23 cellular contexts compared by ENCODE assay signal in genomic region chr11:118427707-118428106, GRCh38. TPM values are rescaled to one million over a fixed set of nuclear protein-coding genes. Genes with fewer than 3 reads are reported as not detected.
DNase-seq lines count a peak whose midpoint lies in the region; ATAC-seq, FAIRE-seq and TF ChIP-seq lines count a peak whose summit lies in the region.
"Had no signal": no experiment of that assay in that cellular context is flagged by ENCODE, and none has a peak within 500 bp of the region (broad histone marks: within the 10 kb centered on the region; RNA-seq: fewer than 3 reads in every experiment).

No MANE protein-coding gene starts in this region.

- no TSS peak for BruUV-seq in K562 (replicated peaks; lab: Mats Ljungman, UMichigan)

- DNase-seq in SK-N-DZ (ENCODE audit: low spot score) (peak; percentile 36), K562 (ENCODE audit: extremely low read depth in 1 of 4, low spot score in 3 of 4) (no peak), pancreas (no peak), NCI-H226 (no peak), Right ventricle myocardium inferior (ENCODE audit: missing footprints) (no peak)
- DNase-seq in stimulated activated naive CD8-positive, alpha-beta T cell treated with anti-CD3 and anti-CD28 coated beads, Interleukin-15, amount 100 ng/mL, for 72 hours, result no peak
- DNase-seq: Calu3, DND-41, HCEC 1CT, IMR-90, Karpas-422, NCI-H1092 treated with DMSO at 0.1 percent for 48 hours, NCI-H1436, NCI-H187, NCI-H2081 treated with DMSO at 0.1 percent for 48 hours, NCI-H2171, NCI-H345, NCI-H510A treated with DMSO at 0.1 percent for 48 hours, SJCRH30, T-helper 1 cell had no signal

- no peak for TF ChIP-seq EP300 in K562 (IDR thresholded peaks at IDR 0.05; ENCODE audit: low read length)

- H3K9me3 Mint-ChIP-seq in stimulated activated naive CD8-positive, alpha-beta T cell treated with anti-CD3 and anti-CD28 coated beads, Interleukin-15, amount 100 ng/mL, for 72 hours, result no peaks in the 10 kb centered on the region

- TF ChIP-seq POLR2A in K562 (conservative IDR thresholded peaks at IDR 0.05), result no peak

- no peak for FAIRE-seq in K562 (lab: Jason Lieb, UNC)
- FAIRE-seq in pancreas (lab: Jason Lieb, UNC), result no peak
- FAIRE-seq: H1 had no signal

- in situ Hi-C loops in K562 (cut with MboI), result no loop called here

- TF ChIP-seq CTCF in HEK293 (tag by site-specific recombination; IDR thresholded peaks at IDR 0.05), result no peak
- 0 out of 6 replicates have a peak, but pooled peaks of 1 of the 3 experiments have one; percentile 14 for TF ChIP-seq CTCF in K562 (IDR thresholded peaks at IDR 0.05 in 2 of 3, conservative IDR thresholded peaks at IDR 0.05 in 1 of 3; ENCODE audit: insufficient read depth in 2 of 3, low read depth in 1 of 3, low read length in 3 of 3)
- TF ChIP-seq CTCF in pancreas (IDR thresholded peaks at IDR 0.05), result no peak

- no peaks in the 10 kb centered on the region for H3K27me3 Mint-ChIP-seq in stimulated activated naive CD8-positive, alpha-beta T cell treated with anti-CD3 and anti-CD28 coated beads, Interleukin-15, amount 100 ng/mL, for 72 hours
- H3K27me3 Mint-ChIP-seq: B cell had no signal

- H3K4me3 Mint-ChIP-seq in stimulated activated naive CD8-positive, alpha-beta T cell treated with anti-CD3 and anti-CD28 coated beads, Interleukin-15, amount 100 ng/mL, for 72 hours, result no peak overlapping the region
- H3K4me3 Mint-ChIP-seq: B cell had no signal

- H2AFZ ChIP-seq in K562 (ENCODE audit: low read depth, low read length), result no peak overlapping the region

- no peaks in the 10 kb centered on the region for H4K20me1 ChIP-seq in K562 (replicated peaks; ENCODE audit: control insufficient read depth, insufficient read depth, low read length)

- no peak overlapping the region for H3K9ac ChIP-seq in K562 (ENCODE audit: insufficient read depth in 1 of 2, low read depth in 2 of 2, low read length in 2 of 2)

- TF ChIP-seq RAD21 in K562 (CRISPR knock-in tag; conservative IDR thresholded peaks at IDR 0.05 in 1 of 2, IDR thresholded peaks at IDR 0.05 in 1 of 2), result peak in 1 of 2 experiments; percentile 13; a peak in 1 of 4 replicates

- intact Hi-C loops in K562 (cut with micrococcal nuclease) (no loop called here), pancreas (cut with DNase I) (no loop called here), Right ventricle myocardium inferior (cut with DNase I) (no loop called here)

- ATAC-seq in K562, result peak; percentile 16; the same call in 1 of the 3 replicates
- no peak for ATAC-seq in pancreas
- no peak for ATAC-seq in stimulated activated naive CD8-positive, alpha-beta T cell treated with anti-CD3 and anti-CD28 coated beads, Interleukin-15, amount 100 ng/mL, for 72 hours
- ATAC-seq in Right ventricle myocardium inferior, result no peak

- peaks cover 7% of the 10 kb centered on the region for H3K4me1 Mint-ChIP-seq in stimulated activated naive CD8-positive, alpha-beta T cell treated with anti-CD3 and anti-CD28 coated beads, Interleukin-15, amount 100 ng/mL, for 72 hours
- H3K4me1 Mint-ChIP-seq: B cell had no signal

- POLR2A ChIA-PET in HEK293 (lab: Yijun Ruan, JAX), result no interaction called here
- POLR2A ChIA-PET in K562 (lab: Yijun Ruan, JAX), result interaction anchor here (0.5 to 1.3 kb wide), 3 partner anchors 9 to 101 kb away, joined by 3 to 6 read pairs (median 4); no protein-coding TSS in a partner anchor

- H3K4me2 ChIP-seq in K562 (ENCODE audit: insufficient read depth, low read length), result no peak overlapping the region

- H3K4me3 ChIP-seq in HEK293 (ENCODE audit: low read depth, low read length) (no peak overlapping the region), K562 (no peak overlapping the region), pancreas (no peak overlapping the region)
- H3K4me3 ChIP-seq: SJCRH30 had no signal

- CTCF ChIA-PET in HEK293 (lab: Yijun Ruan, JAX), result interaction anchor here (0.6 kb wide), 1 partner anchor 76 kb away, joined by 3 read pairs; no protein-coding TSS in a partner anchor
- CTCF ChIA-PET in K562 (lab: Yijun Ruan, JAX; ENCODE audit: low intra/inter-chr PET ratio), result no interaction called here

- 0% methylated on average over 1 of the region's 1 CpG for WGBS in K562 (ENCODE audit: insufficient coverage, low coverage, missing lambda C conversion rate)
- 9 to 13% methylated on average over 1 of the region's 1 CpG for WGBS in pancreas, 2 donors

- no peaks in the 10 kb centered on the region for H3K79me2 ChIP-seq in K562 (ENCODE audit: control insufficient read depth, insufficient read depth, low read length)

- no peak overlapping the region for H3K27ac Mint-ChIP-seq in stimulated activated naive CD8-positive, alpha-beta T cell treated with anti-CD3 and anti-CD28 coated beads, Interleukin-15, amount 100 ng/mL, for 72 hours
- H3K27ac Mint-ChIP-seq: B cell had no signal

- H3K4me1 ChIP-seq in HEK293 (ENCODE audit: control insufficient read depth, insufficient read depth, low read length) (no peaks in the 10 kb centered on the region), K562 (replicated peaks in 1 of 2; ENCODE audit: control insufficient read depth in 2 of 2, insufficient read depth in 2 of 2, low read length in 2 of 2) (peaks cover 0 to 4% of the 10 kb centered on the region in 2 experiments; a peak in 2 of 5 replicates), pancreas (no peaks in the 10 kb centered on the region)
- H3K4me1 ChIP-seq: SJCRH30 had no signal

- no peaks in the 10 kb centered on the region for H3K36me3 ChIP-seq in HEK293 (ENCODE audit: control insufficient read depth in 2 of 2, insufficient read depth in 1 of 2, low read length in 2 of 2)
- no peaks in the 10 kb centered on the region for H3K36me3 ChIP-seq in K562 (ENCODE audit: control insufficient read depth, insufficient read depth, low read length)
- H3K36me3 ChIP-seq in pancreas, result no peaks in the 10 kb centered on the region
- H3K36me3 ChIP-seq: SJCRH30 had no signal

- H3K9me3 ChIP-seq in HEK293 (ENCODE audit: control insufficient read depth, insufficient read depth, low read depth, low read length), result no peaks in the 10 kb centered on the region
- no peaks in the 10 kb centered on the region for H3K9me3 ChIP-seq in K562 (replicated peaks; ENCODE audit: control insufficient read depth, insufficient read depth, low read depth, low read length)
- no peaks in the 10 kb centered on the region for H3K9me3 ChIP-seq in pancreas
- H3K9me3 ChIP-seq: SJCRH30 had no signal

- no peaks in the 10 kb centered on the region for H3K27me3 ChIP-seq in K562 (ENCODE audit: control insufficient read depth in 2 of 2, insufficient read depth in 2 of 2, low read length in 2 of 2)
- no peaks in the 10 kb centered on the region for H3K27me3 ChIP-seq in pancreas
- H3K27me3 ChIP-seq: SJCRH30 had no signal

- H3K27ac ChIP-seq in HEK293 (ENCODE audit: extremely low read depth, low read depth, low read length), result no peak overlapping the region
- H3K27ac ChIP-seq in K562 (ENCODE audit: extremely low read depth, low read depth, low read length), result no peak overlapping the region
- no peak overlapping the region for H3K27ac ChIP-seq in pancreas
- H3K27ac ChIP-seq: SJCRH30 had no signal

- H3K9me1 ChIP-seq in K562 (ENCODE audit: control insufficient read depth, insufficient read depth, low read length), result no peaks in the 10 kb centered on the region

RNA-seq across cellular contexts. Expression of gene KMT2A, which starts 8.6 kb away (rescaled TPM):
- polyA plus RNA-seq in SK-N-DZ (2014; cell fraction: cytosol; rRNA removed), result 11.7 and 13.3 TPM in 2 replicates
- 48.3 and 62.3 TPM in 2 replicates for polyA plus RNA-seq in SK-N-DZ (2014; cell fraction: nucleus; rRNA removed)
- 227 and 437 TPM in 2 replicates for total RNA-seq in K562 (2011; cell fraction: chromatin; rRNA removed; ENCODE audit: low replicate concordance)
- total RNA-seq in K562 (2011; cell fraction: nucleolus; rRNA removed), result 184 and 220 TPM in 2 replicates
- 320 and 503 TPM in 2 replicates for total RNA-seq in K562 (2011; cell fraction: nucleoplasm; rRNA removed)
- total RNA-seq in K562 (2014; rRNA removed) (27.0 and 34.8 TPM in 2 replicates), K562 (2014; rRNA removed; fragmentation: Illumina TruSeq; extraction: Trizol) (37.0 and 44.1 TPM in 2 replicates), K562 (2015; rRNA removed; fragmentation: Illumina TruSeq; extraction: Trizol) (32.9 and 33.7 TPM in 2 replicates), K562 (2021) (58.9 and 59.9 TPM in 2 replicates), pancreas (10 to 100 TPM; 31.1 to 46.3 (median 36.6) TPM), Right ventricle myocardium inferior (24.3 TPM)
- polyA plus RNA-seq in K562 (2011; rRNA removed) (28.3 and 30.4 TPM in 2 replicates), K562 (2014; fragmentation: Illumina TruSeq; extraction: Trizol) (41.6 and 48.9 TPM in 2 replicates), K562 (2014; fragmentation: Nextera tagmentation; extraction: Ambion mirVana) (10 to 100 TPM in 1 of 2 experiments, 1 to 10 TPM in 1; 9.6 to 10.8 TPM), K562 (2014; rRNA removed) (32.6 and 36.9 TPM in 2 replicates), pancreas (10 to 100 TPM; 13.9 to 14.1 TPM)
- 24.5 and 37.4 TPM in 2 replicates for polyA plus RNA-seq in K562 (2011; cell fraction: cytosol; rRNA removed)
- 159 and 233 TPM in 2 replicates for polyA plus RNA-seq in K562 (2011; cell fraction: nucleus; rRNA removed)
- polyA plus RNA-seq in K562 (2012), result 26.7 and 27.2 TPM in 2 replicates
- polyA minus RNA-seq in K562 (2011; rRNA and poly(A)+ RNA removed), result 95.7 and 118 TPM in 2 replicates
- 53.8 and 61.4 TPM in 2 replicates for polyA minus RNA-seq in K562 (2011; cell fraction: cytosol; rRNA and poly(A)+ RNA removed)
- polyA minus RNA-seq in K562 (2011; cell fraction: nucleus; rRNA and poly(A)+ RNA removed), result 141 and 184 TPM in 2 replicates

RNA-seq across cellular contexts. Expression of gene ATP5MG, which starts 26.3 kb away (rescaled TPM):
- 34.8 and 69.6 TPM in 2 replicates for polyA plus RNA-seq in SK-N-DZ (2014; cell fraction: cytosol; rRNA removed)
- 24.8 and 26.6 TPM in 2 replicates for polyA plus RNA-seq in SK-N-DZ (2014; cell fraction: nucleus; rRNA removed)
- 30.9 and 63.7 TPM in 2 replicates for total RNA-seq in K562 (2011; cell fraction: chromatin; rRNA removed; ENCODE audit: low replicate concordance)
- total RNA-seq in K562 (2011; cell fraction: nucleolus; rRNA removed), result 49.0 and 59.9 TPM in 2 replicates
- 82.3 and 111 TPM in 2 replicates for total RNA-seq in K562 (2011; cell fraction: nucleoplasm; rRNA removed)
- total RNA-seq in K562 (2014; rRNA removed) (294 and 333 TPM in 2 replicates), K562 (2014; rRNA removed; fragmentation: Illumina TruSeq; extraction: Trizol) (422 and 434 TPM in 2 replicates), K562 (2015; rRNA removed; fragmentation: Illumina TruSeq; extraction: Trizol) (366 and 426 TPM in 2 replicates), K562 (2021) (390 and 391 TPM in 2 replicates), pancreas (10 to 100 TPM; 46.5 to 81.4 (median 74.3) TPM), Right ventricle myocardium inferior (762 TPM)
- polyA plus RNA-seq in K562 (2011; rRNA removed) (609 and 759 TPM in 2 replicates), K562 (2014; fragmentation: Illumina TruSeq; extraction: Trizol) (301 and 302 TPM in 2 replicates), K562 (2014; fragmentation: Nextera tagmentation; extraction: Ambion mirVana) (1,000 to 10,000 TPM; 1,842 to 2,138 TPM), K562 (2014; rRNA removed) (512 and 785 TPM in 2 replicates), pancreas (100 to 1,000 TPM; 115 to 120 TPM)
- 443 and 675 TPM in 2 replicates for polyA plus RNA-seq in K562 (2011; cell fraction: cytosol; rRNA removed)
- 116 and 214 TPM in 2 replicates for polyA plus RNA-seq in K562 (2011; cell fraction: nucleus; rRNA removed)
- polyA plus RNA-seq in K562 (2012), result 594 and 680 TPM in 2 replicates
- 129 and 140 TPM in 2 replicates for polyA minus RNA-seq in K562 (2011; rRNA and poly(A)+ RNA removed)
- 91.3 and 103 TPM in 2 replicates for polyA minus RNA-seq in K562 (2011; cell fraction: cytosol; rRNA and poly(A)+ RNA removed)
- 15.8 and 29.8 TPM in 2 replicates for polyA minus RNA-seq in K562 (2011; cell fraction: nucleus; rRNA and poly(A)+ RNA removed)

Comparison
In these comparisons a context has a peak if more than half of its experiments do, and no peak if none do; other contexts are left out.
1. Of the 44 proteins assayed by ChIP-seq in both K562 and HEK293: peak only in K562: none; only in HEK293: REST; in both: none; in neither: 42; mixed calls (peak in some experiments, not most) for 1.